ENCODE assay signal across 1 cellular context in the genomic region with DNA sequence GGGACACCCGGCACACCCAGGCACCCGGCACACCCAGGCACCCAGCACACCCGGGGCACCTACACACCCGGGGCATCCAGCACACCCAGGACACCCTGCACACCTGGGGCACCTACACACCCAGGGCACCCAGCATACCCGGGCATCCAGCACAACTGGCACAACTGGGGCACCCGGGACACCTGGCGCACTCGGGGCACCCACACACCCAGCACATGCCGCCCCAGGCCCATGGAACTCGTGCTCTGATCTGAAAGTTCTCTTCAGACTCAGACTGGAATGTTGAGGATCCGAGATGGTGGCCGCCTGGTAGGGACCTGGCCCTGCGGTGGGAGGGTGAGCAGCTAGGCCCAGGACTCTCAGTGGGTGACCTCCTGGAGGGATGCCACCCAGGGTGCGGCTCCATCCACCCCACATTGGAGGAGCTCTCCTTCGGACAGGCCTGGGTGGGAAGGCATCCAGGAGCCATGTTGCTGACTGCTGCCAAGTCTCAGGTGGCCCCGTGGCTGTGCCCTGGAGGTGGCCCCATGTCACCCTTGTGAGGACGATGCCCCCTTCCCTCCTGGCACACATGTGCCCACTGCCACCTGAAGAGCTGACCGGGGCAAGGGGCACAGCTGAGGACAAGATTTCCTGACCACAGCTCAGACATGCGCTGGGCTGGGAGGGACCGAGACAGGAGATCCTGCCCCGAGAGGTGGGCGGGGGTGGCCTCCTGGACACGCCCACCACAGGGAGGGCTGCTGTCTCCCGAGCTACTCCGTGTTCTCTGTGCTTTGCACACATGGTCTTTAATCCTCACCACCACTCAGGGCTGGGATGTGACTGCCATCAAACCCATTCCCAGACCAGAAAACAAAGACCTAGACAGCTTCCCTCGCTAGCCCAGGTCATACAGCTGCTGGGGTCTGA.
TF ChIP-seq lines count a peak whose summit lies in the region.

No MANE protein-coding gene starts in this region.

TF ChIP-seq in H1, 55 proteins besides CTCF, POLR2A, EP300 and RAD21:
- TF ChIP-seq KDM1A (IDR thresholded peaks at IDR 0.05; ENCODE audit: borderline replicate concordance, low read length) (no peak), GTF2F1 (IDR thresholded peaks at IDR 0.05; ENCODE audit: borderline replicate concordance, low read depth, low read length) (no peak), SAP30 (IDR thresholded peaks at IDR 0.05; ENCODE audit: insufficient read depth, insufficient replicate concordance, low read length) (no peak), POU5F1 (IDR thresholded peaks at IDR 0.05; ENCODE audit: low read depth, low read length) (no peak), NANOG (IDR thresholded peaks at IDR 0.05; ENCODE audit: insufficient read depth, low read depth, low read length, poor library complexity, severe bottlenecking) (no peak), ZNF274 (IDR thresholded peaks at IDR 0.05; ENCODE audit: borderline replicate concordance, extremely low read depth, low read length) (no peak), KDM5A (IDR thresholded peaks at IDR 0.05; ENCODE audit: low read length) (no peak), BACH1 (IDR thresholded peaks at IDR 0.05; ENCODE audit: low read length) (no peak), CBX8 (IDR thresholded peaks at IDR 0.05; ENCODE audit: borderline replicate concordance, low read depth, low read length) (no peak), MAFK (IDR thresholded peaks at IDR 0.05; ENCODE audit: low read depth, low read length) (no peak), EZH2 (IDR thresholded peaks at IDR 0.05; ENCODE audit: low read depth, low read length, severe bottlenecking) (no peak), CHD2 (IDR thresholded peaks at IDR 0.05; ENCODE audit: low read length) (no peak), KDM4A (IDR thresholded peaks at IDR 0.05; ENCODE audit: low read depth, low read length, severe bottlenecking) (no peak), PHF8 (conservative IDR thresholded peaks at IDR 0.05; ENCODE audit: low read depth, low read length) (no peak), BCL11A (IDR thresholded peaks at IDR 0.05; ENCODE audit: low read depth in 2 of 2, low read length in 2 of 2) (no peak), CEBPB (IDR thresholded peaks at IDR 0.05; ENCODE audit: low read depth, low read length) (no peak), GABPA (IDR thresholded peaks at IDR 0.05; ENCODE audit: borderline replicate concordance, insufficient read depth, low read length) (no peak)
- TF ChIP-seq, protein P1, sequence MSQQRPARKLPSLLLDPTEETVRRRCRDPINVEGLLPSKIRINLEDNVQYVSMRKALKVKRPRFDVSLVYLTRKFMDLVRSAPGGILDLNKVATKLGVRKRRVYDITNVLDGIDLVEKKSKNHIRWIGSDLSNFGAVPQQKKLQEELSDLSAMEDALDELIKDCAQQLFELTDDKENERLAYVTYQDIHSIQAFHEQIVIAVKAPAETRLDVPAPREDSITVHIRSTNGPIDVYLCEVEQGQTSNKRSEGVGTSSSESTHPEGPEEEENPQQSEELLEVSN (IDR thresholded peaks at IDR 0.05) = no peak
- TF ChIP-seq, protein P2, sequence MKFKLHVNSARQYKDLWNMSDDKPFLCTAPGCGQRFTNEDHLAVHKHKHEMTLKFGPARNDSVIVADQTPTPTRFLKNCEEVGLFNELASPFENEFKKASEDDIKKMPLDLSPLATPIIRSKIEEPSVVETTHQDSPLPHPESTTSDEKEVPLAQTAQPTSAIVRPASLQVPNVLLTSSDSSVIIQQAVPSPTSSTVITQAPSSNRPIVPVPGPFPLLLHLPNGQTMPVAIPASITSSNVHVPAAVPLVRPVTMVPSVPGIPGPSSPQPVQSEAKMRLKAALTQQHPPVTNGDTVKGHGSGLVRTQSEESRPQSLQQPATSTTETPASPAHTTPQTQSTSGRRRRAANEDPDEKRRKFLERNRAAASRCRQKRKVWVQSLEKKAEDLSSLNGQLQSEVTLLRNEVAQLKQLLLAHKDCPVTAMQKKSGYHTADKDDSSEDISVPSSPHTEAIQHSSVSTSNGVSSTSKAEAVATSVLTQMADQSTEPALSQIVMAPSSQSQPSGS (IDR thresholded peaks at IDR 0.05; ENCODE audit: low read length) = no peak
- TF ChIP-seq, protein P3, sequence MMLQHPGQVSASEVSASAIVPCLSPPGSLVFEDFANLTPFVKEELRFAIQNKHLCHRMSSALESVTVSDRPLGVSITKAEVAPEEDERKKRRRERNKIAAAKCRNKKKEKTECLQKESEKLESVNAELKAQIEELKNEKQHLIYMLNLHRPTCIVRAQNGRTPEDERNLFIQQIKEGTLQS (IDR thresholded peaks at IDR 0.05; ENCODE audit: insufficient read depth, low read depth, low read length) = no peak
